ENCODE assay signal across 12 cellular contexts in the genomic region with DNA sequence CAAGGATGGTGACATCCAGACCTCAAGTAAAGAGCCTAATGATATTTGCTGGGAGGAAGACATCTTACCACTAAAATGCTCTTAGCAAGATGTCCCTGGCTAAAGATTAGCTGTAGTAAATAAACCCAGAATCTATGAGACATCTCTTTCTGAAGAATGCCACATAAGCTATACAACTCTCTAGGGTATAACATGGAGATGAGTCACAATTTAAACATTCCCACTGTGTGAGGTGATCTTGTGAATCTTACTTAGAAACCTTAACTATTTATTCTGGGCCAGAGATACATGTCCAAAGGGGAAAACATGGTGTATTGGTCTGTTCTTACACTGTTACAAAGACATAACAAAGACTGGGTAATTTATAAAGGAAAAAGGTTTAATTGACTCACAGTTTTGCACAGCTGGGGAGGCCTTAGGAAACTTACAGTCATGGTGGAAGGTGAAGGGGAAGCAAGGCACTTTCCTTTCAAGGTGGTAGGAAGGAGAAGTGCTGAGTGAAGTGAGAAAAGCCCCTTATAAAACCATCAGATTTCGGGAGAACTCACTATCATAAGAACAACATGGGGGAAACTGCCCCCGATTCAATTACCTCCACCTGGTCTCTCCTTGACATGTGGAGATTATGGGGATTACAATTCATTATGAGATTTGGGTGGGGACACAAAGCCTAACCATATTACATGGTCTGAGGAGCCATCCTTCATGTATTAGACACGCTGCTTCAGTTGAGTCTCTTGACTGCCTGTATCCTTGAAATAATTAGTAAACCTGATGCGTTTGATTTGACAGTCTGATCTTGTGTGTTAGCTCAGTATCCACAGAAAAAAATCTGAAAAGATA. TPM values are rescaled to one million over a fixed set of nuclear protein-coding genes. Genes with fewer than 3 reads are reported as not detected.
DNase-seq lines count a peak whose midpoint lies in the region; ATAC-seq and TF ChIP-seq lines count a peak whose summit lies in the region.
"Had no signal": no experiment of that assay in that cellular context is flagged by ENCODE, and none has a peak within 500 bp of the region (broad histone marks: within the 10 kb centered on the region; RNA-seq: fewer than 3 reads in every experiment).

No MANE protein-coding gene starts in this region.

- H3K4me2 ChIP-seq in PC-9, result no peak overlapping the region

- 80 to 98% methylated on average over 1 to 3 of the region's 4 CpGs for WGBS in endodermal cell (ENCODE audit: insufficient coverage in 1 of 2, insufficient read length in 1 of 2), 2 experiments

- H3K4me3 Mint-ChIP-seq in endodermal cell, result no peak overlapping the region

- H3F3A ChIP-seq in PC-9 (ENCODE audit: insufficient read depth, low read depth), result peaks cover 19% of the 10 kb centered on the region

- H3K27me3 Mint-ChIP-seq in endodermal cell (ENCODE audit: insufficient read depth), result no peaks in the 10 kb centered on the region

- no peaks in the 10 kb centered on the region for H3K27me3 ChIP-seq in PC-9 (ENCODE audit: insufficient read depth, low read depth)
- no peaks in the 10 kb centered on the region for H3K27me3 ChIP-seq in endodermal cell (ENCODE audit: control insufficient read depth, insufficient read depth, low read length, poor library complexity, severe bottlenecking)

- H3K4me3 ChIP-seq in PC-9 (no peak overlapping the region), endodermal cell (ENCODE audit: low read length) (no peak overlapping the region)
- H3K4me3 ChIP-seq: K562 had no signal

- H2AFZ ChIP-seq in PC-9, result no peak overlapping the region

- H3K9me3 Mint-ChIP-seq in endodermal cell, result no peaks in the 10 kb centered on the region

- no peaks in the 10 kb centered on the region; the same call in 1 of the 2 replicates for H3K9me3 ChIP-seq in PC-9 (ENCODE audit: insufficient read depth, low read depth)
- H3K9me3 ChIP-seq in endodermal cell (ENCODE audit: control insufficient read depth, low read length), result no peaks in the 10 kb centered on the region

- TF ChIP-seq CTCF in PC-9 (conservative IDR thresholded peaks at IDR 0.05) (no peak), endodermal cell (conservative IDR thresholded peaks at IDR 0.05) (peak; percentile 21)

- H3K9me2 ChIP-seq in PC-9 (ENCODE audit: insufficient read depth), result no peaks in the 10 kb centered on the region

- H3K36me3 ChIP-seq in PC-9 (ENCODE audit: low read depth), result peaks cover 21% of the 10 kb centered on the region; the same call in 1 of the 2 replicates
- peaks cover 17% of the 10 kb centered on the region for H3K36me3 ChIP-seq in endodermal cell (ENCODE audit: control insufficient read depth, insufficient read depth, low read length)

- peaks cover 7% of the 10 kb centered on the region for H3K36me3 Mint-ChIP-seq in endodermal cell (ENCODE audit: low read depth)

- no TSS peak for BruUV-seq in PC-9 (replicated peaks; lab: Mats Ljungman, UMichigan)

- H3K79me2 ChIP-seq in PC-9 (ENCODE audit: low read depth), result no peaks in the 10 kb centered on the region

- no peaks in the 10 kb centered on the region; the same call in 1 of the 2 replicates for H4K20me1 ChIP-seq in PC-9 (ENCODE audit: insufficient read depth)

- DNase-seq in DMS 273 (lab: John Stamatoyannopoulos, UW; ENCODE audit: unreplicated experiment) (peak; percentile 10), DMS 273 treated with DMSO at 0.1 percent for 48 hours (lab: John Stamatoyannopoulos, UW) (no peak), PC-9 (peak in 1 of 2 experiments; percentile 84), endodermal cell (no peak), renal cortical epithelial cell (ENCODE audit: low read depth) (peak; percentile 95)
- DNase-seq in NK-92 treated with Interleukin-12 subunit alpha and Interleukin-12 subunit beta, amount 100 ng/mL, for 24 hours (lab: John Stamatoyannopoulos, UW), result no peak
- DNase-seq: glutamatergic neuron; stimulated activated CD8-positive, alpha-beta memory T cell treated with anti-CD3 and anti-CD28 coated beads, Interleukin-4, amount 100 ng/mL, for 48 hours had no signal

- peak overlapping the region; percentile 3 for H3K27ac Mint-ChIP-seq in endodermal cell

- no peak overlapping the region for H3K9ac ChIP-seq in endodermal cell (ENCODE audit: extremely low read depth, low read length, poor library complexity, severe bottlenecking)

- H3K4me1 Mint-ChIP-seq in endodermal cell, result no peaks in the 10 kb centered on the region

- CTCF ChIA-PET in PC-9 (lab: Charles Lee), result no interaction called here

- no peak for ATAC-seq in GM19463 (IDR thresholded peaks at IDR 0.05; ENCODE audit: unreplicated experiment)
- ATAC-seq in HG03139 (IDR thresholded peaks at IDR 0.05; ENCODE audit: unreplicated experiment), result no peak
- ATAC-seq: K562 had no signal

- H3K27ac ChIP-seq in PC-9, result peak overlapping the region; percentile 65
- H3K27ac ChIP-seq in endodermal cell (ENCODE audit: low read depth, low read length), result no peak overlapping the region
- H3K27ac ChIP-seq: 22Rv1 had no signal

- POLR2A ChIA-PET in PC-9 (lab: Charles Lee; ENCODE audit: unreplicated experiment), result no interaction called here

- intact Hi-C loops in PC-9 (cut with micrococcal nuclease; ENCODE audit: unreplicated experiment), result no loop called here

- peaks cover 14% of the 10 kb centered on the region for H3K4me1 ChIP-seq in PC-9 (replicated peaks; ENCODE audit: insufficient read depth)
- H3K4me1 ChIP-seq in endodermal cell (ENCODE audit: control insufficient read depth, insufficient read depth, low read length), result no peaks in the 10 kb centered on the region

RNA-seq across cellular contexts. Expression of a gene that starts 17.1 kb away (rescaled TPM):
- total RNA-seq in PC-9 (2021), result 12.3 and 17.4 TPM in 2 replicates
- 10 to 100 TPM; 11.7 to 20.3 TPM for total RNA-seq in endodermal cell
- 17.4 TPM for polyA plus RNA-seq in endodermal cell (2013, experiment 1 of 2)
- polyA plus RNA-seq in endodermal cell (2013, experiment 2 of 2), result 18.4 TPM
- 30.7 and 31.6 TPM in 2 replicates for total RNA-seq in renal cortical epithelial cell

RNA-seq across cellular contexts. Expression of a gene that starts 22.1 kb away (rescaled TPM):
- total RNA-seq in PC-9 (2021) (3.9 TPM in 1 of 2 replicates, not detected in the other), endodermal cell (10 to 100 TPM; 12.2 to 19.8 TPM), renal cortical epithelial cell (not detected in 2 replicates)
- 28.1 TPM for polyA plus RNA-seq in endodermal cell (2013, experiment 1 of 2)
- 24.8 TPM for polyA plus RNA-seq in endodermal cell (2013, experiment 2 of 2)

RNA-seq across cellular contexts. Expression of a gene that starts 29.1 kb away (rescaled TPM):
- not detected in 2 replicates for total RNA-seq in PC-9 (2021)
- not detected for total RNA-seq in endodermal cell
- polyA plus RNA-seq in endodermal cell (2013, experiment 1 of 2), result 0.07 TPM
- polyA plus RNA-seq in endodermal cell (2013, experiment 2 of 2), result 0.17 TPM
- total RNA-seq in renal cortical epithelial cell, result not detected in 2 replicates
- total RNA-seq: K562 had no signal
- polyA plus RNA-seq: K562 had no signal

Comparison
In these comparisons a context has a peak if more than half of its experiments do, and no peak if none do; other contexts are left out.
1. DNase-seq: peak in DMS 273 (single experiment) and renal cortical epithelial cell (single experiment); none in DMS 273 treated with DMSO at 0.1 percent for 48 hours (single experiment), endodermal cell (single experiment) and NK-92 treated with Interleukin-12 subunit alpha and Interleukin-12 subunit beta, amount 100 ng/mL, for 24 hours (single experiment).